Comparison of ENCODE assay signal across 8 cellular contexts in genomic region chr12:45732250-45732649, GRCh38. TPM values are rescaled to one million over a fixed set of nuclear protein-coding genes. Genes with fewer than 3 reads are reported as not detected.
A peak's percentile ranks its signal among the peaks of the same experiment; 100 is the strongest.
DNase-seq lines count a peak whose midpoint lies in the region; ATAC-seq, FAIRE-seq and TF ChIP-seq lines count a peak whose summit lies in the region.

No MANE protein-coding gene starts in this region.

- peak overlapping the region; percentile 69 for H3K4me3 ChIP-seq in RWPE2 (ENCODE audit: severe bottlenecking)
- H3K4me3 ChIP-seq in gastrocnemius medialis: peak overlapping the region; percentile 62 to 91 (median 64)
- peak overlapping the region in 2 of 4 donors; percentile 74 to 86 for H3K4me3 ChIP-seq in pancreas

- H3K4me1 ChIP-seq in RWPE2 (ENCODE audit: insufficient read depth, poor library complexity, severe bottlenecking) (peaks cover 17% of the 10 kb centered on the region), gastrocnemius medialis (peaks cover 42 to 44% of the 10 kb centered on the region in 2 donors), pancreas (peaks cover 7 to 34% (median 34%) of the 10 kb centered on the region in 3 donors)

- DNase-seq in NCI-H1105 treated with DMSO at 0.1 percent for 48 hours (lab: John Stamatoyannopoulos, UW) (peak; percentile 27), NCI-H1105 (lab: John Stamatoyannopoulos, UW) (no peak), RWPE2 (ENCODE audit: low spot score) (no peak), erythroblast (lab: John Stamatoyannopoulos, UW) (peak; percentile 20 to 46), gastrocnemius medialis (no peak), pancreas (no peak), AG08396 (ENCODE audit: low spot score) (no peak), NCI-H748 (lab: John Stamatoyannopoulos, UW; ENCODE audit: unreplicated experiment) (no peak)

- H3K36me3 ChIP-seq in RWPE2 (ENCODE audit: low read depth) (peaks cover 49% of the 10 kb centered on the region), gastrocnemius medialis (no peaks in the 10 kb centered on the region), pancreas (no peaks in the 10 kb centered on the region)

- 6% methylated on average over 5 of the region's 5 CpGs for WGBS in pancreas, 2 donors

- H3K27me3 ChIP-seq in RWPE2 (ENCODE audit: insufficient read depth, poor library complexity, severe bottlenecking): no peaks in the 10 kb centered on the region
- no peaks in the 10 kb centered on the region for H3K27me3 ChIP-seq in gastrocnemius medialis
- no peaks in the 10 kb centered on the region for H3K27me3 ChIP-seq in pancreas

- H3K27ac ChIP-seq in RWPE2 (ENCODE audit: poor library complexity, severe bottlenecking) (peak overlapping the region; percentile 93), gastrocnemius medialis (peak overlapping the region; percentile 98 to 100 (median 98)), pancreas (peak overlapping the region in 2 of 4 donors; percentile 99)

- in situ Hi-C loops in gastrocnemius medialis (cut with MboI; ENCODE audit: low sequenced_read_pairs in 4 of 4): loop anchor here in 2 of 4 donors (10.0 to 25.0 kb wide), 2 partner anchors 253 to 520 kb away; partner anchors contain the start of gene ANO6 (in 1 of the 2)

- no peak for FAIRE-seq in pancreas (lab: Jason Lieb, UNC)

- TF ChIP-seq CTCF in RWPE2 (IDR thresholded peaks at IDR 0.05; ENCODE audit: poor library complexity, severe bottlenecking) (no peak), gastrocnemius medialis (IDR thresholded peaks at IDR 0.05 in 4 of 5, conservative IDR thresholded peaks at IDR 0.05 in 1 of 5) (no peak), pancreas (IDR thresholded peaks at IDR 0.05) (no peak)

- ATAC-seq in RWPE2 (ENCODE audit: low read depth) (no peak), gastrocnemius medialis (no peak), pancreas (no peak)

- intact Hi-C loops in gastrocnemius medialis (cut with DNase I; ENCODE audit: low total_unique reads): no loop called here
- intact Hi-C loops in pancreas (cut with DNase I): no loop called here

- H3K9me3 ChIP-seq in RWPE2 (ENCODE audit: severe bottlenecking) (peaks cover 6% of the 10 kb centered on the region), gastrocnemius medialis (no peaks in the 10 kb centered on the region), pancreas (no peaks in the 10 kb centered on the region)

- no peak for TF ChIP-seq POLR2A in erythroblast (IDR thresholded peaks at IDR 0.05; ENCODE audit: low read length)
- TF ChIP-seq POLR2A in gastrocnemius medialis (IDR thresholded peaks at IDR 0.05): no peak

RNA-seq across cellular contexts. Expression of gene ARID2, which starts 2.7 kb away (rescaled TPM):
- total RNA-seq in gastrocnemius medialis: 10 to 100 TPM; 10.5 to 25.0 (median 11.7) TPM
- 10 to 100 TPM; 11.0 to 25.6 (median 16.4) TPM for total RNA-seq in pancreas
- polyA plus RNA-seq in pancreas: 1 to 10 TPM; 6.1 to 7.0 TPM

Comparison
In these comparisons a context has a peak if more than half of its experiments do, and no peak if none do; other contexts are left out.
1. DNase-seq: peak in NCI-H1105 treated with DMSO at 0.1 percent for 48 hours (single experiment) and erythroblast (2 of 2); none in NCI-H1105 (single experiment), RWPE2 (single experiment), gastrocnemius medialis (0 of 2), pancreas (0 of 6), AG08396 (single experiment) and NCI-H748 (single experiment).